31 cellular contexts compared by ENCODE assay signal in genomic region chr11:56990702-56991101, GRCh38. TPM values are rescaled to one million over a fixed set of nuclear protein-coding genes. Genes with fewer than 3 reads are reported as not detected.
"Had no signal": no experiment of that assay in that cellular context is flagged by ENCODE, and none has a peak within 500 bp of the region (broad histone marks: within the 10 kb centered on the region; RNA-seq: fewer than 3 reads in every experiment).

No MANE protein-coding gene starts in this region.

- H3K27me3 ChIP-seq: stomach, suprapubic skin, testis, thyroid gland, tibial artery, tibial nerve, transverse colon, upper lobe of left lung, uterus, vagina had no signal

- ATAC-seq: stimulated activated effector memory CD8-positive, alpha-beta T cell treated with anti-CD3 and anti-CD28 coated beads, Interleukin-12 subunit alpha, Interleukin-12 subunit beta, amount 100 ng/mL, for 72 hours; stimulated activated memory B cell treated with anti-CD40 and anti-IgM and Interleukin-4, amounts not matched to agents 10 μg/mL and 1 μg/mL and 100 μg/mL, for 72 hours; stimulated activated naive B cell treated with anti-CD40 and anti-IgM and Interleukin-4, amounts not matched to agents 10 μg/mL and 1 μg/mL and 100 μg/mL, for 72 hours; stimulated activated naive CD8-positive, alpha-beta T cell treated with anti-CD3 and anti-CD28 coated beads, Interleukin-15, amount 100 ng/mL, for 72 hours; stimulated activated naive CD8-positive, alpha-beta T cell treated with anti-CD3 and anti-CD28 coated beads, Interleukin-15, Interleukin-2, amounts not matched to agents 100 U/mL and 50 U/mL, for 24 hours had no signal

- DNase-seq: stimulated activated CD4-positive, alpha-beta T cell treated with anti-CD3 and anti-CD28 coated beads, Interleukin-2, amount 100 ng/mL, for 48 hours; stimulated activated CD4-positive, alpha-beta T cell treated with anti-CD3 and anti-CD28 coated beads, Interleukin-4, amount 100 ng/mL, for 1 hour; stimulated activated CD4-positive, alpha-beta T cell treated with anti-CD3 and anti-CD28 coated beads, Interleukin-4, amount 100 ng/mL, for 24 hours; stimulated activated CD4-positive, alpha-beta T cell treated with anti-CD3 and anti-CD28 coated beads, Interleukin-4, amount 100 ng/mL, for 4 hours; stimulated activated CD8-positive, alpha-beta memory T cell treated with anti-CD3 and anti-CD28 coated beads, Interleukin-4, amount 100 ng/mL, for 48 hours; stimulated activated naive B cell treated with anti-CD40 and anti-IgM and Interleukin-4, amounts not matched to agents 10 μg/mL and 1 μg/mL and 100 μg/mL, for 72 hours; stimulated activated naive CD4-positive, alpha-beta T cell; stimulated activated naive CD4-positive, alpha-beta T cell treated with Interleukin-2 at 50 U/mL for 16 hours; stimulated activated naive CD8-positive, alpha-beta T cell treated with anti-CD3 and anti-CD28 coated beads, Interleukin-15, amount 100 ng/mL, for 72 hours; stimulated activated naive CD8-positive, alpha-beta T cell treated with anti-CD3 and anti-CD28 coated beads, Interleukin-15, Interleukin-2, amounts not matched to agents 100 U/mL and 50 U/mL, for 24 hours; stomach; substantia nigra; testis; thyroid gland; tibial artery; transverse colon; trophoblast cell; upper lobe of left lung; uterus had no signal

- H3K4me3 ChIP-seq: stomach, suprapubic skin, testis, thoracic aorta, thyroid gland, tibial artery, tibial nerve, transverse colon, upper lobe of left lung, uterus, vagina had no signal

- H3K4me1 ChIP-seq: stomach, suprapubic skin, testis, thyroid gland, tibial artery, tibial nerve, transverse colon, upper lobe of left lung, uterus, vagina had no signal

- H3K27ac ChIP-seq: stomach, suprapubic skin, testis, thoracic aorta, thyroid gland, tibial artery, tibial nerve, transverse colon, upper lobe of left lung, uterus, vagina had no signal

- H3K9me3 ChIP-seq: suprapubic skin, testis, thyroid gland, transverse colon, uterus had no signal

- FAIRE-seq: urothelium cell line had no signal

- H3K36me3 ChIP-seq: stomach, suprapubic skin, thoracic aorta, thyroid gland, tibial artery, tibial nerve, transverse colon, upper lobe of left lung, uterus, vagina had no signal

RNA-seq across cellular contexts. Expression of gene OR5AK2, which starts 2.0 kb away (rescaled TPM):
- total RNA-seq: subcutaneous adipose tissue, suprapubic skin, temporal lobe, testis, thoracic aorta, thyroid gland, tibial nerve, transverse colon, upper lobe of left lung, ureter, urinary bladder, uterus, vagina had no signal
- polyA plus RNA-seq: stomach, thymus, urinary bladder had no signal
